ENCODE assay signal across 12 cellular contexts in the genomic region with DNA sequence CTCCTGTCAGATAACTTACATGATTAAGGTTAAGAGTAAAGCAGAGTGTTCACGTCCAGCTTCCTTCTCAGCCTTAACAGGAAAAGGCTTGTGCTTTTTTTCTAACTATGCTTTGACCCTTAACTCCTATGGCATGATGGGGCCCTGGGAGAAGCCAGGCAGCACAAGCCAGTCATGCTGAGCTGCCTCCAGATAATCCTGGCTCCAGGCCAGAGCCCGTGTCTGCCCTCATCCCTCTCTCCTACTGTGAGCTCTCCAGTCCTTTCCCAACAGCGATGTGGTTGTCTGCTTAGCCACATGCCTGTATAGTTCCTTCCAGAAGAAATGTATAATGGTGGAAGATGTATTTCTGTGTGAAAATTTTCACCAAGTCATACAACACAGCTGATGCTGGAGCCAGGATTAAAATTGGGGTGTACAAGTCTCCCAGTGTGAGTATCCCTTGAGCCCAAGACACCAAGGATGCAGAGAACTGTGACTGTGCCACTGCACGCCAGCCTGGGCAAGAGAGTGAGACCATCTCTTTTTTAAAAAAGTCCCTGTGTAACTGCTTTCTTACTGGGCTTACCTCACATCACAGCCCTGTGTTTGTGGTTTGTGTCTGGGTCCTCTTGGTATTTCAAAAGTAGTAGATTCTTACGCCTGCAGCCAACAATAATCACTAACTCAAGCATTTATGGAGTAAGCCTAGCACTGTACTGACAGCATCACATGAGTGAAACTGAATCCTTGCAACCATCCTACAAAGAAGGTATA. TPM values are rescaled to one million over a fixed set of nuclear protein-coding genes. Genes with fewer than 3 reads are reported as not detected.
A peak's percentile ranks its signal among the peaks of the same experiment; 100 is the strongest.
DNase-seq lines count a peak whose midpoint lies in the region; ATAC-seq and TF ChIP-seq lines count a peak whose summit lies in the region.
"Had no signal": no experiment of that assay in that cellular context is flagged by ENCODE, and none has a peak within 500 bp of the region (broad histone marks: within the 10 kb centered on the region; RNA-seq: fewer than 3 reads in every experiment).

No MANE protein-coding gene starts in this region.

- no peak overlapping the region for H4K8ac ChIP-seq in mesendoderm (ENCODE audit: low read depth, low read length)

- no peak overlapping the region for H3K23ac ChIP-seq in mesendoderm (ENCODE audit: low read length)

- TF ChIP-seq POLR2A in esophagus squamous epithelium (IDR thresholded peaks at IDR 0.05) (no peak), transverse colon (IDR thresholded peaks at IDR 0.05) (no peak)

- H3K4ac ChIP-seq in mesendoderm (ENCODE audit: low read depth, low read length): no peak overlapping the region

- no peak overlapping the region for H3K4me3 ChIP-seq in heart right ventricle
- no peak overlapping the region for H3K4me3 ChIP-seq in mesendoderm (ENCODE audit: low read length)
- no peak overlapping the region for H3K4me3 ChIP-seq in esophagus squamous epithelium
- H3K4me3 ChIP-seq in transverse colon: no peak overlapping the region
- H3K4me3 ChIP-seq: SJCRH30 had no signal

- H3K4me1 ChIP-seq in heart right ventricle (peaks cover 0 to 46% (median 28%) of the 10 kb centered on the region in 9 donors), mesendoderm (ENCODE audit: control insufficient read depth, low read depth, low read length) (no peaks in the 10 kb centered on the region), esophagus squamous epithelium (peaks cover 13 to 32% (median 15%) of the 10 kb centered on the region in 3 donors), transverse colon (no peaks in the 10 kb centered on the region)
- H3K4me1 ChIP-seq: SJCRH30 had no signal

- intact Hi-C loops in heart right ventricle (cut with DNase I): no loop called here
- intact Hi-C loops in esophagus squamous epithelium (cut with DNase I): no loop called here
- intact Hi-C loops in transverse colon (cut with DNase I; ENCODE audit: low total_unique reads): no loop called here

- DNase-seq in NCI-H2081 (lab: John Stamatoyannopoulos, UW): peak; percentile 7 to 24
- DNase-seq in NCI-H2081 treated with DMSO at 0.1 percent for 48 hours (lab: John Stamatoyannopoulos, UW): no peak
- no peak for DNase-seq in activated naive CD8-positive, alpha-beta T cell treated with anti-CD3 and anti-CD28 coated beads for 36 hours
- DNase-seq in heart right ventricle: peak; percentile 69 to 72
- DNase-seq in smooth muscle cell of the brain vasculature (ENCODE audit: low read depth, low spot score): peak; percentile 85
- no peak for DNase-seq in mesendoderm
- no peak for DNase-seq in esophagus squamous epithelium (lab: John Stamatoyannopoulos, UW)
- no peak for DNase-seq in transverse colon
- DNase-seq: stimulated activated naive CD4-positive, alpha-beta T cell treated with Interleukin-2 at 50 U/mL for 16 hours had no signal

- H3K27me3 Mint-ChIP-seq in activated naive CD8-positive, alpha-beta T cell treated with anti-CD3 and anti-CD28 coated beads for 36 hours: no peaks in the 10 kb centered on the region
- H3K27me3 Mint-ChIP-seq: natural killer cell treated with Interleukin-12 subunit alpha and Interleukin-12 subunit beta and Interleukin-15 and Interleukin-18, amount 100 ng/mL, for 72 hours had no signal

- no peaks in the 10 kb centered on the region for H3K9me3 Mint-ChIP-seq in activated naive CD8-positive, alpha-beta T cell treated with anti-CD3 and anti-CD28 coated beads for 36 hours
- H3K9me3 Mint-ChIP-seq: natural killer cell treated with Interleukin-12 subunit alpha and Interleukin-12 subunit beta and Interleukin-15 and Interleukin-18, amount 100 ng/mL, for 72 hours had no signal

- H3K27ac ChIP-seq in heart right ventricle: peak overlapping the region in 9 of 10 donors; percentile 9 to 66 (median 50)
- H3K27ac ChIP-seq in mesendoderm (ENCODE audit: low read depth, low read length): no peak overlapping the region
- no peak overlapping the region for H3K27ac ChIP-seq in esophagus squamous epithelium
- H3K27ac ChIP-seq in transverse colon: peak overlapping the region in 1 of 4 donors; percentile 10
- H3K27ac ChIP-seq: HL-60, SJCRH30 had no signal

- H4K5ac ChIP-seq in mesendoderm (ENCODE audit: low read length): no peak overlapping the region

- no peaks in the 10 kb centered on the region for H3K79me1 ChIP-seq in mesendoderm (ENCODE audit: low read length)

- H3K27ac Mint-ChIP-seq in activated naive CD8-positive, alpha-beta T cell treated with anti-CD3 and anti-CD28 coated beads for 36 hours: peak overlapping the region; percentile 64
- H3K27ac Mint-ChIP-seq: natural killer cell treated with Interleukin-12 subunit alpha and Interleukin-12 subunit beta and Interleukin-15 and Interleukin-18, amount 100 ng/mL, for 72 hours had no signal

- WGBS in heart right ventricle, 2 donors: 46 to 52% methylated on average over 5 of the region's 5 CpGs
- WGBS in mesendoderm (ENCODE audit: extremely low coverage, insufficient coverage, low lambda C conversion rate): no CpG with 5 or more reads among the region's 5 CpGs
- 55 to 65% methylated on average over 5 of the region's 5 CpGs for WGBS in esophagus squamous epithelium, 2 donors
- WGBS in transverse colon (ENCODE audit: low coverage in 1 of 2), 2 donors: 58% methylated on average over 5 of the region's 5 CpGs; no CpG with 5 or more reads in 1 of the 2 donors

- H3K18ac ChIP-seq in mesendoderm (ENCODE audit: low read length): no peak overlapping the region

- H3K27me3 ChIP-seq in heart right ventricle (no peaks in the 10 kb centered on the region), mesendoderm (ENCODE audit: insufficient read depth, low read length, poor library complexity) (no peaks in the 10 kb centered on the region), esophagus squamous epithelium (no peaks in the 10 kb centered on the region), transverse colon (no peaks in the 10 kb centered on the region)
- H3K27me3 ChIP-seq: SJCRH30 had no signal

- no peak for TF ChIP-seq EP300 in transverse colon (IDR thresholded peaks at IDR 0.05; ENCODE audit: low read depth)

- H3K4me1 Mint-ChIP-seq in activated naive CD8-positive, alpha-beta T cell treated with anti-CD3 and anti-CD28 coated beads for 36 hours: peaks cover 4% of the 10 kb centered on the region

- H2BK120ac ChIP-seq in mesendoderm (ENCODE audit: low read depth, low read length): no peak overlapping the region

- no peak overlapping the region for H2BK5ac ChIP-seq in mesendoderm (ENCODE audit: low read length)

- H3K79me2 ChIP-seq in mesendoderm (ENCODE audit: control insufficient read depth, insufficient read depth, low read length): no peaks in the 10 kb centered on the region

- in situ Hi-C loops in transverse colon (cut with MboI; ENCODE audit: low pct_ligation_motif_present in 1 of 4, low pct_unique_long_range_greater_than_20kb in 1 of 4, low sequenced_read_pairs in 3 of 4): no loop called here

- H3K36me3 ChIP-seq in heart right ventricle (peaks cover 0 to 78% (median 44%) of the 10 kb centered on the region in 9 donors), mesendoderm (ENCODE audit: control insufficient read depth, insufficient read depth, low read length) (peaks cover 31% of the 10 kb centered on the region), esophagus squamous epithelium (peaks cover 29 to 78% (median 43%) of the 10 kb centered on the region in 3 donors), transverse colon (peaks cover 0 to 41% (median 15%) of the 10 kb centered on the region in 4 donors)

- peaks cover 33% of the 10 kb centered on the region for H3K36me3 Mint-ChIP-seq in activated naive CD8-positive, alpha-beta T cell treated with anti-CD3 and anti-CD28 coated beads for 36 hours

- H3K9me3 ChIP-seq in heart right ventricle (no peaks in the 10 kb centered on the region), esophagus squamous epithelium (no peaks in the 10 kb centered on the region), transverse colon (no peaks in the 10 kb centered on the region)
- H3K9me3 ChIP-seq: SJCRH30 had no signal

- TF ChIP-seq CTCF in heart right ventricle (IDR thresholded peaks at IDR 0.05) (no peak), esophagus squamous epithelium (IDR thresholded peaks at IDR 0.05) (no peak), transverse colon (IDR thresholded peaks at IDR 0.05) (no peak)

- H3K4me2 ChIP-seq in mesendoderm (ENCODE audit: low read length): no peak overlapping the region

- H3K4me3 Mint-ChIP-seq in activated naive CD8-positive, alpha-beta T cell treated with anti-CD3 and anti-CD28 coated beads for 36 hours: no peak overlapping the region
- H3K4me3 Mint-ChIP-seq: natural killer cell treated with Interleukin-12 subunit alpha and Interleukin-12 subunit beta and Interleukin-15 and Interleukin-18, amount 100 ng/mL, for 72 hours had no signal

- peak; percentile 79 to 94 (median 88) for ATAC-seq in heart right ventricle
- ATAC-seq: natural killer cell treated with Interleukin-12 subunit alpha and Interleukin-12 subunit beta and Interleukin-15 and Interleukin-18, amount 100 ng/mL, for 72 hours had no signal

- H3K9ac ChIP-seq in mesendoderm (ENCODE audit: low read length): no peak overlapping the region

- no peak overlapping the region for H2BK15ac ChIP-seq in mesendoderm (replicated peaks; ENCODE audit: low read depth)

- no peak overlapping the region for H2AK5ac ChIP-seq in mesendoderm (ENCODE audit: low read length)

- H3K56ac ChIP-seq in mesendoderm (ENCODE audit: low read length): no peak overlapping the region

RNA-seq across cellular contexts. Expression of a gene that starts 7.9 kb away (rescaled TPM):
- 10 to 100 TPM; 24.6 to 25.5 TPM for total RNA-seq in activated naive CD8-positive, alpha-beta T cell treated with anti-CD3 and anti-CD28 coated beads for 36 hours
- 10 to 100 TPM; 10.9 to 20.4 (median 13.3) TPM for total RNA-seq in heart right ventricle
- polyA plus RNA-seq in heart right ventricle: 10 to 100 TPM; 10.4 to 30.3 TPM
- polyA plus RNA-seq in mesendoderm (2013, experiment 1 of 2): 12.8 TPM
- 12.4 TPM for polyA plus RNA-seq in mesendoderm (2013, experiment 2 of 2)
- total RNA-seq in esophagus squamous epithelium: 10 to 100 TPM; 14.3 to 27.5 (median 15.7) TPM
- total RNA-seq in transverse colon: 10 to 100 TPM; 29.5 to 90.6 (median 48.4) TPM

RNA-seq across cellular contexts. Expression of a gene that starts 9.8 kb away (rescaled TPM):
- 100 to 1,000 TPM; 225 to 236 TPM for total RNA-seq in activated naive CD8-positive, alpha-beta T cell treated with anti-CD3 and anti-CD28 coated beads for 36 hours
- total RNA-seq in heart right ventricle (10 to 100 TPM; 26.7 to 65.8 (median 49.1) TPM), esophagus squamous epithelium (10 to 100 TPM; 55.9 to 86.2 (median 62.8) TPM), transverse colon (10 to 100 TPM; 35.4 to 82.4 (median 49.2) TPM)
- polyA plus RNA-seq in heart right ventricle: 10 to 100 TPM; 18.7 to 54.4 TPM
- 141 TPM for polyA plus RNA-seq in mesendoderm (2013, experiment 1 of 2)
- polyA plus RNA-seq in mesendoderm (2013, experiment 2 of 2): 140 TPM

RNA-seq across cellular contexts. Expression of a gene that starts 30.3 kb away (rescaled TPM):
- not detected for total RNA-seq in activated naive CD8-positive, alpha-beta T cell treated with anti-CD3 and anti-CD28 coated beads for 36 hours
- total RNA-seq in heart right ventricle (1 to 10 TPM; 1.4 to 3.6 (median 2.5) TPM), esophagus squamous epithelium (1 to 10 TPM in 1 of 4 donors, under 1 TPM in 1, not detected in 2; 0.38 to 1.6 TPM), transverse colon (under 1 TPM in 3 of 4 donors, not detected in 1; 0.14 to 0.32 (median 0.20) TPM)
- polyA plus RNA-seq in heart right ventricle: 1 to 10 TPM; 2.3 to 4.0 TPM
- polyA plus RNA-seq in mesendoderm (2013, experiment 1 of 2): not detected
- polyA plus RNA-seq in mesendoderm (2013, experiment 2 of 2): not detected
- total RNA-seq: natural killer cell treated with Interleukin-12 subunit alpha and Interleukin-12 subunit beta and Interleukin-15 and Interleukin-18, amount 100 ng/mL, for 72 hours had no signal

RNA-seq across cellular contexts. Expression of a gene that starts 52.3 kb away (rescaled TPM):
- total RNA-seq in activated naive CD8-positive, alpha-beta T cell treated with anti-CD3 and anti-CD28 coated beads for 36 hours: not detected
- total RNA-seq in heart right ventricle (not detected), esophagus squamous epithelium (not detected), transverse colon (not detected)
- not detected for polyA plus RNA-seq in heart right ventricle
- not detected for polyA plus RNA-seq in mesendoderm (2013, experiment 1 of 2)
- not detected for polyA plus RNA-seq in mesendoderm (2013, experiment 2 of 2)
- total RNA-seq: natural killer cell treated with Interleukin-12 subunit alpha and Interleukin-12 subunit beta and Interleukin-15 and Interleukin-18, amount 100 ng/mL, for 72 hours had no signal

Comparison
In these comparisons a context has a peak if more than half of its experiments do, and no peak if none do; other contexts are left out.
1. DNase-seq: peak in NCI-H2081 (2 of 2), heart right ventricle (2 of 2) and smooth muscle cell of the brain vasculature (single experiment); none in NCI-H2081 treated with DMSO at 0.1 percent for 48 hours (single experiment), activated naive CD8-positive, alpha-beta T cell treated with anti-CD3 and anti-CD28 coated beads for 36 hours (single experiment), mesendoderm (single experiment), esophagus squamous epithelium (single experiment) and transverse colon (single experiment).
2. H3K27ac ChIP-seq: peak in heart right ventricle (9 of 10); none in mesendoderm (single experiment) and esophagus squamous epithelium (0 of 4).